ENCODE assay signal across 8 cellular contexts in genomic region chr6:33197431-33198048, GRCh38. TPM values are rescaled to one million over a fixed set of nuclear protein-coding genes. Genes with fewer than 3 reads are reported as not detected.
DNase-seq lines count a peak whose midpoint lies in the region; ATAC-seq and TF ChIP-seq lines count a peak whose summit lies in the region.

No MANE protein-coding gene starts in this region.

- no peaks in the 10 kb centered on the region for H3K9me3 ChIP-seq in Karpas-422 (ENCODE audit: low read length)
- H3K9me3 ChIP-seq in SK-N-SH = no peaks in the 10 kb centered on the region

- H3K4me2 ChIP-seq in Karpas-422 (ENCODE audit: low read depth, low read length, poor library complexity, severe bottlenecking) (no peak overlapping the region), SK-N-SH (no peak overlapping the region)

- no peaks in the 10 kb centered on the region for H3K27me3 ChIP-seq in Karpas-422 (ENCODE audit: low read length)
- no peaks in the 10 kb centered on the region for H3K27me3 ChIP-seq in SK-N-SH (ENCODE audit: insufficient read depth)

- H3K9me2 ChIP-seq in Karpas-422 (replicated peaks; ENCODE audit: insufficient read depth, low read length) (no peaks in the 10 kb centered on the region), SK-N-SH (no peaks in the 10 kb centered on the region)

- no peak for TF ChIP-seq EP300 in SK-N-SH (IDR thresholded peaks at IDR 0.05; ENCODE audit: borderline replicate concordance in 1 of 2, low read depth in 1 of 2, low read length in 1 of 2)

- H3K27ac ChIP-seq in Karpas-422 (ENCODE audit: low read length) = no peak overlapping the region
- H3K27ac ChIP-seq in SK-N-SH (ENCODE audit: low read depth in 2 of 2, low read length in 1 of 2) = no peak overlapping the region

- TF ChIP-seq RAD21 in SK-N-SH (IDR thresholded peaks at IDR 0.05; ENCODE audit: low read length) = peak; percentile 69

- peaks cover 10% of the 10 kb centered on the region for H3F3A ChIP-seq in SK-N-SH (replicated peaks; ENCODE audit: insufficient read depth)

- H3K4me3 ChIP-seq in Karpas-422 (ENCODE audit: low read length) = no peak overlapping the region
- H3K4me3 ChIP-seq in SK-N-SH (ENCODE audit: low read depth in 2 of 2, low read length in 1 of 2) = no peak overlapping the region

- TF ChIP-seq CTCF in SK-N-SH (IDR thresholded peaks at IDR 0.05) = peak; percentile 69

- H2AFZ ChIP-seq in Karpas-422 (ENCODE audit: low read length) (no peak overlapping the region), SK-N-SH (ENCODE audit: low read depth) (no peak overlapping the region)

- ATAC-seq in HG03439 (IDR thresholded peaks at IDR 0.05; ENCODE audit: unreplicated experiment) = no peak

- WGBS in SK-N-SH (ENCODE audit: low lambda C conversion rate) = 74% methylated on average over 12 of the region's 12 CpGs

- H3K36me3 ChIP-seq in Karpas-422 (ENCODE audit: insufficient read depth, low read length) = peaks cover 34% of the 10 kb centered on the region
- H3K36me3 ChIP-seq in SK-N-SH (replicated peaks in 1 of 2; ENCODE audit: control insufficient read depth in 1 of 2, insufficient read depth in 2 of 2, low read length in 1 of 2) = peaks cover 25 to 45% of the 10 kb centered on the region in 2 experiments

- H4K20me1 ChIP-seq in Karpas-422 (ENCODE audit: insufficient read depth, low read depth, low read length) (no peaks in the 10 kb centered on the region; the same call in 1 of the 2 replicates), SK-N-SH (ENCODE audit: insufficient read depth) (peaks cover 26% of the 10 kb centered on the region)

- H3K79me2 ChIP-seq in Karpas-422 (ENCODE audit: low read length) (peaks cover 49% of the 10 kb centered on the region), SK-N-SH (ENCODE audit: insufficient read depth) (peaks cover 50% of the 10 kb centered on the region)

- H3K4me1 ChIP-seq in Karpas-422 (ENCODE audit: low read length) (peaks cover 36% of the 10 kb centered on the region), SK-N-SH (ENCODE audit: control insufficient read depth in 1 of 2, insufficient read depth in 2 of 2, low read depth in 1 of 2, low read length in 1 of 2) (peaks cover 9 to 33% of the 10 kb centered on the region in 2 experiments; a peak in 2 of 4 replicates)

- peak; percentile 67 for DNase-seq in activated CD8-positive, alpha-beta memory T cell treated with anti-CD3 and anti-CD28 coated beads for 24 hours
- no peak for DNase-seq in activated CD8-positive, alpha-beta memory T cell treated with anti-CD3 and anti-CD28 coated beads, Interleukin-2, amount 50 U/mL, for 4 hours
- DNase-seq in Karpas-422 (peak; percentile 88), SK-N-SH (peak; percentile 79), dermis blood vessel endothelial cell (peak; percentile 80), medulla oblongata (ENCODE audit: extremely low spot score) (peak; percentile 82), occipital lobe (lab: John Stamatoyannopoulos, UW) (no peak)

- POLR2A ChIA-PET in SK-N-SH (lab: Yijun Ruan, JAX) = interaction anchor here (0.6 to 0.9 kb wide), 2 partner anchors 52 to 79 kb away, joined by 3 read pairs; partner anchors contain the start of gene B3GALT4

- CTCF ChIA-PET in SK-N-SH (lab: Yijun Ruan, JAX) = interaction anchor here (0.6 to 3.7 kb wide), 21 partner anchors 8 to 330 kb away, joined by 3 to 50 read pairs (median 5); partner anchors contain the start of gene RING1

- H3K9ac ChIP-seq in Karpas-422 (ENCODE audit: low read length) (peak overlapping the region; percentile 23), SK-N-SH (no peak overlapping the region)

TF ChIP-seq in SK-N-SH, 30 proteins besides CTCF, POLR2A, EP300 and RAD21:
- TF ChIP-seq SMC3 (IDR thresholded peaks at IDR 0.05; ENCODE audit: low read depth, low read length) (peak; percentile 55), POLR2AphosphoS5 (IDR thresholded peaks at IDR 0.05; ENCODE audit: low read depth, low read length) (no peak), FOXM1 (IDR thresholded peaks at IDR 0.05; ENCODE audit: low read depth) (no peak), GABPA (IDR thresholded peaks at IDR 0.05; ENCODE audit: low read depth) (no peak), CHD2 (IDR thresholded peaks at IDR 0.05; ENCODE audit: low read length, partially characterized antibody) (peak; percentile 16)

RNA-seq across cellular contexts. Expression of gene RXRB, which starts 2.9 kb away (rescaled TPM):
- 26.2 and 31.1 TPM in 2 replicates for total RNA-seq in Karpas-422 (2014; rRNA removed; shearing (Covaris generic); ENCODE audit: low replicate concordance)
- polyA plus RNA-seq in SK-N-SH (2012; rRNA removed) = 45.8 and 61.0 TPM in 2 replicates
- 17.8 and 27.5 TPM in 2 replicates for polyA plus RNA-seq in SK-N-SH (2012; cell fraction: cytosol; rRNA removed)
- 154 and 237 TPM in 2 replicates for polyA plus RNA-seq in SK-N-SH (2012; cell fraction: nucleus; rRNA removed)
- total RNA-seq in dermis blood vessel endothelial cell (26.6 and 27.9 TPM in 2 replicates), occipital lobe (22.6 TPM)

RNA-seq across cellular contexts. Expression of gene SLC39A7, which starts 3.1 kb away (rescaled TPM):
- total RNA-seq in Karpas-422 (2014; rRNA removed; shearing (Covaris generic); ENCODE audit: low replicate concordance) = 14.0 and 31.9 TPM in 2 replicates
- 129 and 138 TPM in 2 replicates for polyA plus RNA-seq in SK-N-SH (2012; rRNA removed)
- 125 and 141 TPM in 2 replicates for polyA plus RNA-seq in SK-N-SH (2012; cell fraction: cytosol; rRNA removed)
- 115 and 121 TPM in 2 replicates for polyA plus RNA-seq in SK-N-SH (2012; cell fraction: nucleus; rRNA removed)
- total RNA-seq in dermis blood vessel endothelial cell (93.6 and 99.4 TPM in 2 replicates), occipital lobe (34.8 TPM)

RNA-seq across cellular contexts. Expression of gene COL11A2, which starts 5.3 kb away (rescaled TPM):
- total RNA-seq in Karpas-422 (2014; rRNA removed; shearing (Covaris generic); ENCODE audit: low replicate concordance) = 0.41 and 1.0 TPM in 2 replicates
- 0.99 and 1.1 TPM in 2 replicates for polyA plus RNA-seq in SK-N-SH (2012; rRNA removed)
- polyA plus RNA-seq in SK-N-SH (2012; cell fraction: cytosol; rRNA removed) = 0.17 and 0.30 TPM in 2 replicates
- polyA plus RNA-seq in SK-N-SH (2012; cell fraction: nucleus; rRNA removed) = 11.9 TPM in 2 replicates
- 0.28 and 0.34 TPM in 2 replicates for total RNA-seq in dermis blood vessel endothelial cell
- total RNA-seq in occipital lobe = 0.94 TPM

RNA-seq across cellular contexts. Expression of gene HSD17B8, which starts 6.9 kb away (rescaled TPM):
- 15.5 and 26.2 TPM in 2 replicates for total RNA-seq in Karpas-422 (2014; rRNA removed; shearing (Covaris generic); ENCODE audit: low replicate concordance)
- polyA plus RNA-seq in SK-N-SH (2012; rRNA removed) = 33.5 and 37.5 TPM in 2 replicates
- 21.5 and 28.7 TPM in 2 replicates for polyA plus RNA-seq in SK-N-SH (2012; cell fraction: cytosol; rRNA removed)
- 51.3 and 79.0 TPM in 2 replicates for polyA plus RNA-seq in SK-N-SH (2012; cell fraction: nucleus; rRNA removed)
- total RNA-seq in dermis blood vessel endothelial cell = 8.7 and 9.7 TPM in 2 replicates
- 4.5 TPM for total RNA-seq in occipital lobe

RNA-seq across cellular contexts. Expression of gene RING1, which starts 10.8 kb away (rescaled TPM):
- 14.2 and 38.7 TPM in 2 replicates for total RNA-seq in Karpas-422 (2014; rRNA removed; shearing (Covaris generic); ENCODE audit: low replicate concordance)
- polyA plus RNA-seq in SK-N-SH (2012; rRNA removed) = 55.1 and 61.3 TPM in 2 replicates
- 30.4 and 40.3 TPM in 2 replicates for polyA plus RNA-seq in SK-N-SH (2012; cell fraction: cytosol; rRNA removed)
- polyA plus RNA-seq in SK-N-SH (2012; cell fraction: nucleus; rRNA removed) = 158 and 191 TPM in 2 replicates
- total RNA-seq in dermis blood vessel endothelial cell (22.6 and 29.0 TPM in 2 replicates), occipital lobe (20.6 TPM)

Comparison
In these comparisons a context has a peak if more than half of its experiments do, and no peak if none do; other contexts are left out.
1. DNase-seq: peak in activated CD8-positive, alpha-beta memory T cell treated with anti-CD3 and anti-CD28 coated beads for 24 hours (single experiment), Karpas-422 (single experiment), SK-N-SH (single experiment), dermis blood vessel endothelial cell (single experiment) and medulla oblongata (single experiment); none in activated CD8-positive, alpha-beta memory T cell treated with anti-CD3 and anti-CD28 coated beads, Interleukin-2, amount 50 U/mL, for 4 hours (single experiment) and occipital lobe (single experiment).